Comparison of ENCODE assay signal across 23 cellular contexts in genomic region chr10:110876788-110877187, GRCh38.
"Had no signal": no experiment of that assay in that cellular context is flagged by ENCODE, and none has a peak within 500 bp of the region (broad histone marks: within the 10 kb centered on the region; RNA-seq: fewer than 3 reads in every experiment).

No MANE protein-coding gene starts in this region.

- H3K27ac Mint-ChIP-seq: activated CD4-positive, alpha-beta memory T cell treated with anti-CD3 and anti-CD28 coated beads, Interleukin-2, amount 10 ng/mL, durations not matched to agents 7 days and 5 days; dendritic cell treated with granulocyte-macrophage colony-stimulating factor and Interleukin-4, amounts not matched to agents 40 ng/mL and 50 ng/mL, for 4 days; stimulated activated naive B cell treated with anti-CD40 and anti-IgM and Interleukin-4, amounts not matched to agents 10 μg/mL and 1 μg/mL and 100 μg/mL, for 72 hours; WTC11 had no signal

- H3K27me3 ChIP-seq: breast epithelium, heart right ventricle, tibial nerve, uterus had no signal

- DNase-seq: activated CD4-positive, alpha-beta memory T cell treated with anti-CD3 and anti-CD28 coated beads, Interleukin-2, amount 10 ng/mL, durations not matched to agents 7 days and 5 days; activated CD4-positive, alpha-beta T cell treated with anti-CD3 and anti-CD28 coated beads for 4 hours; activated CD8-positive, alpha-beta memory T cell treated with anti-CD3 and anti-CD28 coated beads, Interleukin-2, amount 50 U/mL, for 4 hours; activated T-cell treated with anti-CD3 and anti-CD28 coated beads, Interleukin-2, amount 50 U/mL, for 72 hours; aorta; effector memory CD8-positive, alpha-beta T cell; foreskin melanocyte; heart right ventricle; islet precursor cell; mammary epithelial cell; posterior cingulate gyrus; retina; stimulated activated CD4-positive, alpha-beta T cell treated with anti-CD3 and anti-CD28 coated beads, Interleukin-15, amount 100 ng/mL, for 24 hours; stimulated activated CD4-positive, alpha-beta T cell treated with anti-CD3 and anti-CD28 coated beads, Interleukin-4, amount 100 ng/mL, for 1 hour; stimulated activated naive B cell treated with anti-CD40 and anti-IgM and Interleukin-4, amounts not matched to agents 10 μg/mL and 1 μg/mL and 100 μg/mL, for 72 hours; T-helper 2 cell; uterus had no signal

- H3K4me1 ChIP-seq: breast epithelium had no signal

- H3K27me3 Mint-ChIP-seq: activated CD4-positive, alpha-beta memory T cell treated with anti-CD3 and anti-CD28 coated beads, Interleukin-2, amount 10 ng/mL, durations not matched to agents 7 days and 5 days; dendritic cell treated with granulocyte-macrophage colony-stimulating factor and Interleukin-4, amounts not matched to agents 40 ng/mL and 50 ng/mL, for 4 days; effector memory CD8-positive, alpha-beta T cell; stimulated activated naive B cell treated with anti-CD40 and anti-IgM and Interleukin-4, amounts not matched to agents 10 μg/mL and 1 μg/mL and 100 μg/mL, for 72 hours had no signal

- H3K9me3 ChIP-seq: breast epithelium, heart right ventricle, tibial nerve, uterus had no signal

- ATAC-seq: activated T-cell treated with anti-CD3 and anti-CD28 coated beads, Interleukin-2, amount 50 U/mL, for 72 hours; effector memory CD8-positive, alpha-beta T cell; heart right ventricle; left lobe of liver; stimulated activated naive B cell treated with anti-CD40 and anti-IgM and Interleukin-4, amounts not matched to agents 10 μg/mL and 1 μg/mL and 100 μg/mL, for 72 hours; WTC11 had no signal

- H3K4me3 Mint-ChIP-seq: activated CD4-positive, alpha-beta memory T cell treated with anti-CD3 and anti-CD28 coated beads, Interleukin-2, amount 10 ng/mL, durations not matched to agents 7 days and 5 days; dendritic cell treated with granulocyte-macrophage colony-stimulating factor and Interleukin-4, amounts not matched to agents 40 ng/mL and 50 ng/mL, for 4 days; stimulated activated naive B cell treated with anti-CD40 and anti-IgM and Interleukin-4, amounts not matched to agents 10 μg/mL and 1 μg/mL and 100 μg/mL, for 72 hours; WTC11 had no signal

- H3K4me3 ChIP-seq: heart right ventricle, tibial nerve had no signal

- H3K9me3 Mint-ChIP-seq: activated CD4-positive, alpha-beta memory T cell treated with anti-CD3 and anti-CD28 coated beads, Interleukin-2, amount 10 ng/mL, durations not matched to agents 7 days and 5 days; activated T-cell treated with anti-CD3 and anti-CD28 coated beads, Interleukin-2, amount 50 U/mL, for 72 hours; dendritic cell treated with granulocyte-macrophage colony-stimulating factor and Interleukin-4, amounts not matched to agents 40 ng/mL and 50 ng/mL, for 4 days; effector memory CD8-positive, alpha-beta T cell; stimulated activated naive B cell treated with anti-CD40 and anti-IgM and Interleukin-4, amounts not matched to agents 10 μg/mL and 1 μg/mL and 100 μg/mL, for 72 hours; WTC11 had no signal

- H3K27ac ChIP-seq: epithelial cell of prostate, heart right ventricle had no signal

- H3K36me3 ChIP-seq: breast epithelium, uterus had no signal
